In genomic region chrX:119201570-119201969, GRCh38 we compare ENCODE assay signal across 2 cellular contexts.
TF ChIP-seq lines count a peak whose summit lies in the region.

No MANE protein-coding gene starts in this region.

TF ChIP-seq in SK-N-SH treated with all-trans-retinoic acid at 6 μM for 48 hours, 23 proteins besides CTCF, POLR2A, EP300 and RAD21 (continued from another document):
- TF ChIP-seq CREB5 (CRISPR knock-in tag; IDR thresholded peaks at IDR 0.05; ENCODE audit: low read depth): no peak
- TF ChIP-seq TSHZ2 (CRISPR knock-in tag; IDR thresholded peaks at IDR 0.05): no peak
- TF ChIP-seq ZFP30 (CRISPR knock-in tag; IDR thresholded peaks at IDR 0.05): no peak
- no peak for TF ChIP-seq GLIS3 (CRISPR knock-in tag; IDR thresholded peaks at IDR 0.05)
- TF ChIP-seq ISL1 (CRISPR knock-in tag; IDR thresholded peaks at IDR 0.05): no peak
- no peak for TF ChIP-seq TCF4 (CRISPR knock-in tag; IDR thresholded peaks at IDR 0.05; ENCODE audit: borderline replicate concordance)
- no peak for TF ChIP-seq ZNF565 (CRISPR knock-in tag; conservative IDR thresholded peaks at IDR 0.05; ENCODE audit: low read depth)
- TF ChIP-seq RARB (CRISPR knock-in tag; IDR thresholded peaks at IDR 0.05): no peak
- TF ChIP-seq PPARA (CRISPR knock-in tag; IDR thresholded peaks at IDR 0.05; ENCODE audit: borderline replicate concordance): no peak
- TF ChIP-seq SNAI2 (CRISPR knock-in tag; IDR thresholded peaks at IDR 0.05): no peak
- no peak for TF ChIP-seq ZNF70 (CRISPR knock-in tag; IDR thresholded peaks at IDR 0.05)
- no peak for TF ChIP-seq POU6F1 (CRISPR knock-in tag; IDR thresholded peaks at IDR 0.05; ENCODE audit: borderline replicate concordance, low read depth)
- no peak for TF ChIP-seq ZNF8 (CRISPR knock-in tag; IDR thresholded peaks at IDR 0.05)

TF ChIP-seq in SK-N-SH, 30 proteins besides CTCF, POLR2A, EP300 and RAD21 (continued from another document):
- TF ChIP-seq EZH2phosphoT487 (IDR thresholded peaks at IDR 0.05; ENCODE audit: borderline replicate concordance, low read depth) (no peak), RCOR1 (IDR thresholded peaks at IDR 0.05; ENCODE audit: low read length) (no peak), PBX3 (IDR thresholded peaks at IDR 0.05) (no peak), TEAD4 (IDR thresholded peaks at IDR 0.05; ENCODE audit: borderline replicate concordance, insufficient read depth) (no peak), FOSL2 (IDR thresholded peaks at IDR 0.05; ENCODE audit: borderline replicate concordance, low read depth) (no peak), CHD2 (IDR thresholded peaks at IDR 0.05; ENCODE audit: low read length, partially characterized antibody) (no peak), FOXJ3 (CRISPR knock-in tag; IDR thresholded peaks at IDR 0.05) (no peak), REST (IDR thresholded peaks at IDR 0.05; ENCODE audit: low read depth, low read length) (no peak), MXI1 (IDR thresholded peaks at IDR 0.05; ENCODE audit: low read depth, low read length) (no peak), FOXM1 (IDR thresholded peaks at IDR 0.05; ENCODE audit: low read depth) (no peak)
